Comparison of ENCODE assay signal across 7 cellular contexts in genomic region chr10:109934958-109935793, GRCh38. TPM values are rescaled to one million over a fixed set of nuclear protein-coding genes. Genes with fewer than 3 reads are reported as not detected.
DNase-seq lines count a peak whose midpoint lies in the region; ATAC-seq, FAIRE-seq and TF ChIP-seq lines count a peak whose summit lies in the region.

No MANE protein-coding gene starts in this region.

- H3K4me1 ChIP-seq in gastroesophageal sphincter, result peaks cover 0 to 20% (median 8%) of the 10 kb centered on the region in 3 donors
- H3K4me1 ChIP-seq in small intestine (ENCODE audit: control insufficient read depth in 2 of 2, insufficient read depth in 1 of 2, low read depth in 1 of 2, low read length in 1 of 2), result no peaks in the 10 kb centered on the region

- TF ChIP-seq CTCF in gastroesophageal sphincter (IDR thresholded peaks at IDR 0.05), result no peak

- H3K9me3 ChIP-seq in gastroesophageal sphincter (no peaks in the 10 kb centered on the region), small intestine (ENCODE audit: control insufficient read depth, low read depth) (no peaks in the 10 kb centered on the region)

- WGBS in gastroesophageal sphincter (ENCODE audit: low coverage in 1 of 2), 2 donors, result 44% methylated on average over 1 of the region's 5 CpGs; no CpG with 5 or more reads in 1 of the 2 donors
- 58 to 68% (median 63%) methylated on average over 5 of the region's 5 CpGs for WGBS in small intestine, 3 donors

- H3K4me1 Mint-ChIP-seq in activated CD8-positive, alpha-beta T cell treated with anti-CD3 and anti-CD28 coated beads, Interleukin-2, amount 10 ng/mL, durations not matched to agents 7 days and 5 days (ENCODE audit: low read depth), result peaks cover 36% of the 10 kb centered on the region

- CTCF ChIA-PET in activated CD8-positive, alpha-beta T cell treated with anti-CD3 and anti-CD28 coated beads, Interleukin-2, amount 10 ng/mL, durations not matched to agents 7 days and 5 days (lab: Charles Lee), result interaction anchor here (0.7 to 2.5 kb wide), 15 partner anchors 10 to 152 kb away, joined by 3 to 17 read pairs (median 4); partner anchors contain the start of gene XPNPEP1

- no peak for FAIRE-seq in small intestine (lab: Jason Lieb, UNC)

- no peak for TF ChIP-seq EP300 in gastroesophageal sphincter (IDR thresholded peaks at IDR 0.05)

- H3K4me3 Mint-ChIP-seq in activated CD8-positive, alpha-beta T cell treated with anti-CD3 and anti-CD28 coated beads, Interleukin-2, amount 10 ng/mL, durations not matched to agents 7 days and 5 days, result peak overlapping the region; percentile 70

- H3K36me3 ChIP-seq in gastroesophageal sphincter (no peaks in the 10 kb centered on the region), small intestine (ENCODE audit: control insufficient read depth in 2 of 2, insufficient read depth in 2 of 2, low read length in 2 of 2) (no peaks in the 10 kb centered on the region)

- no peak overlapping the region for H3K4me3 ChIP-seq in gastroesophageal sphincter
- no peak overlapping the region for H3K4me3 ChIP-seq in skeletal muscle cell (ENCODE audit: low read depth, low read length)
- no peak overlapping the region for H3K4me3 ChIP-seq in small intestine (ENCODE audit: low read depth in 1 of 2, low read length in 2 of 2)

- POLR2A ChIA-PET in activated CD8-positive, alpha-beta T cell treated with anti-CD3 and anti-CD28 coated beads, Interleukin-2, amount 10 ng/mL, durations not matched to agents 7 days and 5 days (lab: Charles Lee), result interaction anchor here (1.1 to 1.9 kb wide), 4 partner anchors 12 to 73 kb away, joined by 4 to 12 read pairs (median 6); partner anchors contain the start of gene XPNPEP1

- TF ChIP-seq POLR2A in gastroesophageal sphincter (IDR thresholded peaks at IDR 0.05), result no peak

- DNase-seq in LHCN-M2 (ENCODE audit: low read depth) (peak; percentile 97), skeletal muscle cell (ENCODE audit: low read depth) (peak; percentile 82), ureter (ENCODE audit: low spot score) (no peak), small intestine (no peak), T-helper 9 cell (no peak)
- DNase-seq in activated CD8-positive, alpha-beta T cell treated with anti-CD3 and anti-CD28 coated beads, Interleukin-2, amount 10 ng/mL, durations not matched to agents 7 days and 5 days, result peak; percentile 36

- no peaks in the 10 kb centered on the region for H3K27me3 Mint-ChIP-seq in activated CD8-positive, alpha-beta T cell treated with anti-CD3 and anti-CD28 coated beads, Interleukin-2, amount 10 ng/mL, durations not matched to agents 7 days and 5 days (ENCODE audit: low read depth)

- peak overlapping the region in 3 of 4 donors; percentile 34 to 54 (median 42) for H3K27ac ChIP-seq in gastroesophageal sphincter
- peak overlapping the region in 1 of 2 donors; percentile 59 for H3K27ac ChIP-seq in small intestine (ENCODE audit: low read depth in 1 of 2, low read length in 1 of 2)

- peaks cover 4% of the 10 kb centered on the region for H3K36me3 Mint-ChIP-seq in activated CD8-positive, alpha-beta T cell treated with anti-CD3 and anti-CD28 coated beads, Interleukin-2, amount 10 ng/mL, durations not matched to agents 7 days and 5 days (ENCODE audit: low read depth)

- H3K27ac Mint-ChIP-seq in activated CD8-positive, alpha-beta T cell treated with anti-CD3 and anti-CD28 coated beads, Interleukin-2, amount 10 ng/mL, durations not matched to agents 7 days and 5 days, result peak overlapping the region; percentile 94

- no peaks in the 10 kb centered on the region for H3K27me3 ChIP-seq in gastroesophageal sphincter
- H3K27me3 ChIP-seq in small intestine (ENCODE audit: control insufficient read depth in 2 of 2, insufficient read depth in 2 of 2, low read length in 2 of 2), result no peaks in the 10 kb centered on the region

- ATAC-seq in activated CD8-positive, alpha-beta T cell treated with anti-CD3 and anti-CD28 coated beads, Interleukin-2, amount 10 ng/mL, durations not matched to agents 7 days and 5 days, result peak; percentile 66
- no peak for ATAC-seq in gastroesophageal sphincter

- H3K9me3 Mint-ChIP-seq in activated CD8-positive, alpha-beta T cell treated with anti-CD3 and anti-CD28 coated beads, Interleukin-2, amount 10 ng/mL, durations not matched to agents 7 days and 5 days (ENCODE audit: insufficient read depth), result no peaks in the 10 kb centered on the region

RNA-seq across cellular contexts. Expression of gene XPNPEP1, which starts 11.9 kb away (rescaled TPM):
- total RNA-seq in LHCN-M2 (2014; rRNA removed) (117 and 125 TPM in 2 replicates), gastroesophageal sphincter (10 to 100 TPM; 35.5 to 58.0 (median 52.1) TPM), ureter (106 TPM)
- polyA plus RNA-seq in LHCN-M2 (2012), result 61.4 TPM
- total RNA-seq in activated CD8-positive, alpha-beta T cell treated with anti-CD3 and anti-CD28 coated beads, Interleukin-2, amount 10 ng/mL, durations not matched to agents 7 days and 5 days, result 100 to 1,000 TPM; 102 to 106 TPM
- 100 to 1,000 TPM in 2 of 3 donors, 10 to 100 TPM in 1; 76.6 to 138 (median 118) TPM for polyA plus RNA-seq in small intestine

Comparison
In these comparisons a context has a peak if more than half of its experiments do, and no peak if none do; other contexts are left out.
1. DNase-seq: peak in LHCN-M2 (single experiment), activated CD8-positive, alpha-beta T cell treated with anti-CD3 and anti-CD28 coated beads, Interleukin-2, amount 10 ng/mL, durations not matched to agents 7 days and 5 days (single experiment) and skeletal muscle cell (single experiment); none in ureter (single experiment), small intestine (single experiment) and T-helper 9 cell (single experiment).